In genomic region chr17:42682400-42683384, GRCh38 we compare ENCODE assay signal across 1 cellular context.
A peak's percentile ranks its signal among the peaks of the same experiment; 100 is the strongest.
TF ChIP-seq lines count a peak whose summit lies in the region.

Gene CNTNAP1 (plus strand): TSS chr17:42682531. CDS start chr17:42682830, 299 bp downstream.

TF ChIP-seq in K562, 482 proteins besides CTCF, POLR2A, EP300 and RAD21 (continued from another document):
- TF ChIP-seq CEBPZ (IDR thresholded peaks at IDR 0.05; ENCODE audit: borderline replicate concordance, low read depth, low read length) (no peak), ZNF436 (CRISPR knock-in tag; IDR thresholded peaks at IDR 0.05) (no peak), ZNF551 (CRISPR knock-in tag; IDR thresholded peaks at IDR 0.05) (no peak), SIRT6 (IDR thresholded peaks at IDR 0.05; ENCODE audit: low read depth, low read length) (no peak), POLR2G (IDR thresholded peaks at IDR 0.05; ENCODE audit: low read depth, low read length) (0 out of 2 replicates have a peak, but pooled peaks have one; percentile 4), RBFOX2 (IDR thresholded peaks at IDR 0.05; ENCODE audit: low read depth, low read length) (0 out of 2 replicates have a peak, but pooled peaks have one; percentile 19), ZNF445 (CRISPR knock-in tag; IDR thresholded peaks at IDR 0.05; ENCODE audit: low read depth) (no peak), POLR2H (tag; IDR thresholded peaks at IDR 0.05; ENCODE audit: low read depth) (no peak), ZC3H8 (IDR thresholded peaks at IDR 0.05) (no peak), LEF1 (IDR thresholded peaks at IDR 0.05) (no peak), CEBPG (CRISPR knock-in tag; IDR thresholded peaks at IDR 0.05) (no peak), CEBPG (tag; conservative IDR thresholded peaks at IDR 0.05 in 1 of 2, IDR thresholded peaks at IDR 0.05 in 1 of 2) (no peak), NRF1 (conservative IDR thresholded peaks at IDR 0.05 in 1 of 2, IDR thresholded peaks at IDR 0.05 in 1 of 2) (peak; percentile 57 to 63), ZNF512 (tag; IDR thresholded peaks at IDR 0.05) (no peak), NCOA6 (IDR thresholded peaks at IDR 0.05) (no peak), PTTG1 (tag; IDR thresholded peaks at IDR 0.05; ENCODE audit: low read depth) (no peak), POLR2B (IDR thresholded peaks at IDR 0.05; ENCODE audit: low read depth, partially characterized antibody) (no peak), PHTF2 (CRISPR knock-in tag; IDR thresholded peaks at IDR 0.05) (no peak), MTA3 (IDR thresholded peaks at IDR 0.05; ENCODE audit: borderline replicate concordance) (no peak), ZBTB12 (CRISPR knock-in tag; IDR thresholded peaks at IDR 0.05) (no peak), MBD2 (IDR thresholded peaks at IDR 0.05; ENCODE audit: borderline replicate concordance, low read depth) (no peak), ZBTB33 (CRISPR knock-in tag; IDR thresholded peaks at IDR 0.05) (peak; percentile 40; the same call in 1 of the 2 replicates), NFIX (CRISPR knock-in tag; IDR thresholded peaks at IDR 0.05; ENCODE audit: low read depth) (no peak), ZKSCAN3 (CRISPR knock-in tag; IDR thresholded peaks at IDR 0.05) (no peak), CTBP1 (IDR thresholded peaks at IDR 0.05; ENCODE audit: borderline replicate concordance) (no peak), GTF2A2 (tag; IDR thresholded peaks at IDR 0.05) (no peak), CBX8 (IDR thresholded peaks at IDR 0.05; ENCODE audit: borderline replicate concordance, extremely low read depth, low read depth, low read length, poor library complexity, severe bottlenecking) (no peak), EWSR1 (IDR thresholded peaks at IDR 0.05; ENCODE audit: borderline replicate concordance, low read depth, partially characterized antibody) (no peak), HMG20B (CRISPR knock-in tag; IDR thresholded peaks at IDR 0.05) (no peak), CREB3L1 (IDR thresholded peaks at IDR 0.05; ENCODE audit: borderline replicate concordance, low read depth) (no peak), SIN3B (IDR thresholded peaks at IDR 0.05; ENCODE audit: low read depth) (no peak), SMAD2 (IDR thresholded peaks at IDR 0.05; ENCODE audit: low read depth, low read length) (no peak), CREM (IDR thresholded peaks at IDR 0.05; ENCODE audit: low read depth) (no peak), COPS2 (conservative IDR thresholded peaks at IDR 0.05) (no peak), ELK1 (CRISPR knock-in tag; IDR thresholded peaks at IDR 0.05) (no peak), CBFA2T3 (IDR thresholded peaks at IDR 0.05) (no peak)
